ENCODE assay signal across 18 cellular contexts in the genomic region with DNA sequence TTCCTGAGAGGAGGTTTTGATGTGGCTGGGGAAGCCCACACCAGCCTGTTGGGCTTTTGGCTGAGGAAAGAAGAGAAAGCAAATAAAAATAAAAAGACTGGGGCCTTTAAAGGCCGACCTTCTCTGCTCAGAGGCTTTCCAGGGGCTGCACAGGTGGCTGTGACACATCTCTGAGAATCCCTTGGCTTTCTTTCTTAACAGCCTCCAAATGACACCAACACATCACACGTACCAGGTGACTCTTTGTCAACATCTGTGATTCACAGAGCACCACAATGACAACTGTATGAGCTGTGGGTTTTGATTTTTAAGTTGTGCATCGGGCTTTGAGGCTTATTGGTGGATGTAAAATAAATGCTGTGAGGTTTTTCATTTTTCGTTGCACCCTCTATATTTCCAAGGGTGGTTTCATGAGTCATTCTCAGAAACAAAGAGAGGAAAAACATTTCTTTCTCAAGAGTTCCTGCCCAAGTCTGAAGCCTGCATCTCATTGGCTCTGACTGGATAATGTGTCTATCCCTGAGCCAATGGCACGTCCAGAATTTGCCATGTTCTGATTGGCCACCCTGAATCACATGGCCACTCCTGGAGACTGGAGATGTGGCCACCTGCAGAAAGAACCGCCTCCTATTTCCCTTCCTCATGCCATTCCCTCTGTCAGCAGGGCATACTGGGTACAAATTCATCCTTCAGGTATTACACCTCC.
"Had no signal": no experiment of that assay in that cellular context is flagged by ENCODE, and none has a peak within 500 bp of the region (broad histone marks: within the 10 kb centered on the region; RNA-seq: fewer than 3 reads in every experiment).

No MANE protein-coding gene starts in this region.

- H3K4me3 ChIP-seq: adrenal gland, lung, sigmoid colon, tibial artery, uterus had no signal

- H3K27ac ChIP-seq: adrenal gland, sigmoid colon, tibial artery, uterus had no signal

- H3K36me3 ChIP-seq: adrenal gland, sigmoid colon, tibial artery, uterus had no signal

- H3K4me1 Mint-ChIP-seq: nephron; stimulated activated naive B cell treated with anti-CD40 and anti-IgM and Interleukin-4, amounts not matched to agents 10 μg/mL and 1 μg/mL and 100 μg/mL, for 72 hours had no signal

- H3K36me3 Mint-ChIP-seq: activated naive CD4-positive, alpha-beta T cell treated with anti-CD3 and anti-CD28 coated beads, Interleukin-2, amount 50 U/mL, for 72 hours; stimulated activated naive B cell treated with anti-CD40 and anti-IgM and Interleukin-4, amounts not matched to agents 10 μg/mL and 1 μg/mL and 100 μg/mL, for 72 hours had no signal

- H3K9me3 ChIP-seq: adrenal gland, sigmoid colon, uterus had no signal

- H3K4me3 Mint-ChIP-seq: effector memory CD8-positive, alpha-beta T cell; nephron; stimulated activated naive B cell treated with anti-CD40 and anti-IgM and Interleukin-4, amounts not matched to agents 10 μg/mL and 1 μg/mL and 100 μg/mL, for 72 hours; T-helper 1 cell treated with Interleukin-12 subunit alpha and Interleukin-12 subunit beta and Interleukin-4 antibody, amounts not matched to agents 30 μg/mL and 1 μg/mL, for 36 hours had no signal

- H3K27ac Mint-ChIP-seq: activated naive CD4-positive, alpha-beta T cell treated with anti-CD3 and anti-CD28 coated beads, Interleukin-2, amount 50 U/mL, for 72 hours; effector memory CD8-positive, alpha-beta T cell; nephron; stimulated activated naive B cell treated with anti-CD40 and anti-IgM and Interleukin-4, amounts not matched to agents 10 μg/mL and 1 μg/mL and 100 μg/mL, for 72 hours; T-helper 1 cell treated with Interleukin-12 subunit alpha and Interleukin-12 subunit beta and Interleukin-4 antibody, amounts not matched to agents 30 μg/mL and 1 μg/mL, for 36 hours had no signal

- H3K4me1 ChIP-seq: adrenal gland, sigmoid colon, tibial artery, uterus had no signal

- DNase-seq: activated CD4-positive, alpha-beta T cell treated with anti-CD3 and anti-CD28 coated beads for 1 hour; activated CD4-positive, alpha-beta T cell treated with anti-CD3 and anti-CD28 coated beads, Interleukin-2, amount 50 U/mL, for 48 hours; activated gamma-delta T cell treated with Interleukin-2 at 50 U/mL for 16 hours; adrenal gland; effector memory CD8-positive, alpha-beta T cell; hippocampal formation; islet precursor cell; midbrain; posterior cingulate gyrus; sigmoid colon; stimulated activated CD4-positive, alpha-beta T cell treated with anti-CD3 and anti-CD28 coated beads, Interleukin-4, amount 100 ng/mL, for 4 hours; stimulated activated naive B cell treated with anti-CD40 and anti-IgM and Interleukin-4, amounts not matched to agents 10 μg/mL and 1 μg/mL and 100 μg/mL, for 72 hours; tibial artery; uterus had no signal

- H3K27me3 ChIP-seq: adrenal gland, sigmoid colon, tibial artery, uterus had no signal

- ATAC-seq: effector memory CD8-positive, alpha-beta T cell; stimulated activated naive B cell treated with anti-CD40 and anti-IgM and Interleukin-4, amounts not matched to agents 10 μg/mL and 1 μg/mL and 100 μg/mL, for 72 hours had no signal
